12 cellular contexts compared by ENCODE assay signal in the genomic region with DNA sequence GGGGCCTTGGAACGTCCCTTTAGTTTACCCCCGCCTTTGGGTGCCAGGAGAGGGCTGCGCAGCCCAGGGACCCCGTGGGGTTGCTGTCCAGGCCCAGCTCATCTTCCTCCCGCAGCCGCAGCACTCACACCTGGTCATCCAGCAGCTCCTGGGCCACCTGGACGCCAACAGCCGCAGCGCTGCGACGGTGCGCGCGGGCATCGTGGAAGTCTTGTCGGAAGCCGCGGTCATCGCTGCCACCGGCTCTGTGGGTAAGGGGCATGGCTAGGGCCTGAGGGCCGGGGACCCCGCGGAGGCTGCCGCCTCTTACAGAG. TPM values are rescaled to one million over a fixed set of nuclear protein-coding genes. Genes with fewer than 3 reads are reported as not detected.
A peak's percentile ranks its signal among the peaks of the same experiment; 100 is the strongest.
DNase-seq lines count a peak whose midpoint lies in the region; ATAC-seq and TF ChIP-seq lines count a peak whose summit lies in the region.
"Had no signal": no experiment of that assay in that cellular context is flagged by ENCODE, and none has a peak within 500 bp of the region (broad histone marks: within the 10 kb centered on the region; RNA-seq: fewer than 3 reads in every experiment).

No MANE protein-coding gene starts in this region.

- peak overlapping the region; percentile 70 for H3K4me3 Mint-ChIP-seq in T-helper 2 cell treated with Interferon-gamma antibody and Interleukin-4, amounts not matched to agents 5 μg/mL and 100 μg/mL, for 36 hours
- peak overlapping the region; percentile 81 for H3K4me3 Mint-ChIP-seq in T-helper 17 cell
- peak overlapping the region; percentile 46 for H3K4me3 Mint-ChIP-seq in glutamatergic neuron (ENCODE audit: unreplicated experiment)

- H3K27me3 Mint-ChIP-seq in T-helper 2 cell treated with Interferon-gamma antibody and Interleukin-4, amounts not matched to agents 5 μg/mL and 100 μg/mL, for 36 hours (ENCODE audit: low read depth): peaks cover 58% of the 10 kb centered on the region
- H3K27me3 Mint-ChIP-seq in T-helper 17 cell (peaks cover 67% of the 10 kb centered on the region), glutamatergic neuron (ENCODE audit: unreplicated experiment) (peaks cover 10% of the 10 kb centered on the region)

- H3K27ac ChIP-seq in smooth muscle cell (ENCODE audit: low read depth): no peak overlapping the region
- H3K27ac ChIP-seq: testis had no signal

- peaks cover 3% of the 10 kb centered on the region for H3K4me1 Mint-ChIP-seq in T-helper 2 cell treated with Interferon-gamma antibody and Interleukin-4, amounts not matched to agents 5 μg/mL and 100 μg/mL, for 36 hours (ENCODE audit: low read depth)
- H3K4me1 Mint-ChIP-seq in T-helper 17 cell: peaks cover 21% of the 10 kb centered on the region
- peaks cover 5% of the 10 kb centered on the region for H3K4me1 Mint-ChIP-seq in glutamatergic neuron (ENCODE audit: low read depth, unreplicated experiment)

- no peaks in the 10 kb centered on the region for H3F3A ChIP-seq in smooth muscle cell (ENCODE audit: low read depth)

- H3K9ac ChIP-seq in smooth muscle cell (ENCODE audit: low read depth): no peak overlapping the region

- peaks cover 19% of the 10 kb centered on the region for H3K4me1 ChIP-seq in smooth muscle cell (ENCODE audit: low read depth)
- H3K4me1 ChIP-seq: testis had no signal

- H3K36me3 Mint-ChIP-seq in T-helper 2 cell treated with Interferon-gamma antibody and Interleukin-4, amounts not matched to agents 5 μg/mL and 100 μg/mL, for 36 hours (ENCODE audit: low read depth): no peaks in the 10 kb centered on the region
- peaks cover 9% of the 10 kb centered on the region for H3K36me3 Mint-ChIP-seq in T-helper 17 cell (ENCODE audit: low read depth)
- H3K36me3 Mint-ChIP-seq in glutamatergic neuron (ENCODE audit: unreplicated experiment): peaks cover 12% of the 10 kb centered on the region

- H3K27me3 ChIP-seq in smooth muscle cell (ENCODE audit: low read depth): peaks cover 6% of the 10 kb centered on the region
- H3K27me3 ChIP-seq: testis had no signal

- H3K4me2 ChIP-seq in smooth muscle cell: peak overlapping the region; percentile 81

- TF ChIP-seq CTCF in glutamatergic neuron (IDR thresholded peaks at IDR 0.05; ENCODE audit: partially characterized antibody, unreplicated experiment): no peak
- no peak for TF ChIP-seq CTCF in smooth muscle cell (IDR thresholded peaks at IDR 0.05; ENCODE audit: borderline replicate concordance, insufficient read depth, poor library complexity, severe bottlenecking)

- no peaks in the 10 kb centered on the region for H3K79me2 ChIP-seq in smooth muscle cell (ENCODE audit: low read depth)

- 64% methylated on average over 24 of the region's 24 CpGs for WGBS in smooth muscle cell (ENCODE audit: low lambda C conversion rate)

- ATAC-seq in T-helper 17 cell (no peak), GM18517 (IDR thresholded peaks at IDR 0.05; ENCODE audit: unreplicated experiment) (no peak), HG03520 (IDR thresholded peaks at IDR 0.05; ENCODE audit: unreplicated experiment) (no peak)

- H3K9me3 ChIP-seq in T-helper 17 cell (ENCODE audit: control insufficient read depth, low read length, poor library complexity, severe bottlenecking) (no peaks in the 10 kb centered on the region), smooth muscle cell (replicated peaks; ENCODE audit: low read depth) (no peaks in the 10 kb centered on the region)
- H3K9me3 ChIP-seq: testis had no signal

- H3K27ac Mint-ChIP-seq in T-helper 2 cell treated with Interferon-gamma antibody and Interleukin-4, amounts not matched to agents 5 μg/mL and 100 μg/mL, for 36 hours: no peak overlapping the region
- H3K27ac Mint-ChIP-seq in T-helper 17 cell: no peak overlapping the region
- H3K27ac Mint-ChIP-seq in glutamatergic neuron (ENCODE audit: unreplicated experiment): no peak overlapping the region

- no peak for DNase-seq in T-helper 2 cell treated with Interferon-gamma antibody and Interleukin-4, amounts not matched to agents 5 μg/mL and 100 μg/mL, for 36 hours (ENCODE audit: low spot score)
- DNase-seq in T-helper 2 cell (no peak), T-helper 17 cell (no peak), glutamatergic neuron (no peak), smooth muscle cell (lab: John Stamatoyannopoulos, UW; ENCODE audit: unreplicated experiment) (no peak), hepatic stellate cell (ENCODE audit: low spot score) (no peak)
- DNase-seq: 8988T, hippocampal formation, NCI-H446, testis had no signal

- H3K9me3 Mint-ChIP-seq in T-helper 2 cell treated with Interferon-gamma antibody and Interleukin-4, amounts not matched to agents 5 μg/mL and 100 μg/mL, for 36 hours: no peaks in the 10 kb centered on the region
- H3K9me3 Mint-ChIP-seq in glutamatergic neuron (ENCODE audit: unreplicated experiment): peaks cover 1% of the 10 kb centered on the region

- no peak overlapping the region for H2AFZ ChIP-seq in smooth muscle cell (ENCODE audit: low read depth)

- no peaks in the 10 kb centered on the region for H4K20me1 ChIP-seq in smooth muscle cell (ENCODE audit: low read depth)

- H3K4me3 ChIP-seq in smooth muscle cell: peak overlapping the region; percentile 26

- H3K36me3 ChIP-seq in smooth muscle cell (ENCODE audit: low read depth): no peaks in the 10 kb centered on the region

RNA-seq across cellular contexts. Expression of a gene that starts 37.2 kb away (rescaled TPM):
- 1 to 10 TPM; 2.9 to 5.0 TPM for total RNA-seq in T-helper 17 cell
- 0.29 TPM for total RNA-seq in glutamatergic neuron (ENCODE audit: unreplicated experiment)
- not detected in 2 replicates for total RNA-seq in smooth muscle cell
- polyA plus RNA-seq in smooth muscle cell: 0.70 TPM in 1 of 2 replicates, not detected in the other
